ENCODE assay signal across 1 cellular context in the genomic region with DNA sequence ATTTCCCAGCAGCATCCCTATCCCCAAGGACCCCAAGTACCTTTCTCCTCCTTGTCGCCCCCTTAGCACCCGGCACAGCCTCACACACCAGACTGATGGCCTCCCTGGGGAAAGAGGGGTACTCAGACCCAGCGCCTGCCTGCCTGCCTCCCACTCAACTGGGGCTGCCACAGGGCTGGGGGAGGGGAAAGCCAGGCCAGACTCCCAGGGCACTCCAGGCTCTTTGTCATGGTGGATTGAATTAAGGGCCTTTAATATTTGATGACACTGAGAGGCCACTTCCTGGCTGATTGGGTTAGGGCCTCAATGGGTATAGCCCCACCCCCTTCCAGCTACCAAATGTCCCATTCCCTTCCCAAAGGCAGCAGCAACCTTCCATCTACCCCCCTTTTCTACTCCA.
TF ChIP-seq lines count a peak whose summit lies in the region.

No MANE protein-coding gene starts in this region.

TF ChIP-seq in IMR-90, 13 proteins besides CTCF, POLR2A, EP300 and RAD21 (continued from another document):
- TF ChIP-seq, protein P1, sequence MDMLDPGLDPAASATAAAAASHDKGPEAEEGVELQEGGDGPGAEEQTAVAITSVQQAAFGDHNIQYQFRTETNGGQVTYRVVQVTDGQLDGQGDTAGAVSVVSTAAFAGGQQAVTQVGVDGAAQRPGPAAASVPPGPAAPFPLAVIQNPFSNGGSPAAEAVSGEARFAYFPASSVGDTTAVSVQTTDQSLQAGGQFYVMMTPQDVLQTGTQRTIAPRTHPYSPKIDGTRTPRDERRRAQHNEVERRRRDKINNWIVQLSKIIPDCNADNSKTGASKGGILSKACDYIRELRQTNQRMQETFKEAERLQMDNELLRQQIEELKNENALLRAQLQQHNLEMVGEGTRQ (IDR thresholded peaks at IDR 0.05; ENCODE audit: low read depth, low read length), result no peak
- TF ChIP-seq MAFK (IDR thresholded peaks at IDR 0.05; ENCODE audit: low read depth, low read length) (no peak), CHD1 (IDR thresholded peaks at IDR 0.05; ENCODE audit: low read depth, low read length) (no peak), RCOR1 (IDR thresholded peaks at IDR 0.05; ENCODE audit: insufficient replicate concordance, low read length) (no peak), MAZ (IDR thresholded peaks at IDR 0.05; ENCODE audit: borderline replicate concordance, low read depth, low read length) (no peak), ELK1 (IDR thresholded peaks at IDR 0.05; ENCODE audit: borderline replicate concordance, low read depth, low read length) (no peak)
